ENCODE assay signal across 1 cellular context in genomic region chr11:72609451-72609850, GRCh38.
TF ChIP-seq lines count a peak whose summit lies in the region.

No MANE protein-coding gene starts in this region.

TF ChIP-seq in A549, 52 proteins besides CTCF, POLR2A, EP300 and RAD21 (continued from another document):
- no peak for TF ChIP-seq POLR2AphosphoS2 (conservative IDR thresholded peaks at IDR 0.05; ENCODE audit: low read length)
- TF ChIP-seq EHMT2 (IDR thresholded peaks at IDR 0.05; ENCODE audit: low read depth), result no peak
- no peak for TF ChIP-seq FOXS1 (CRISPR knock-in tag; IDR thresholded peaks at IDR 0.05)
- no peak for TF ChIP-seq TFCP2L1 (CRISPR knock-in tag; IDR thresholded peaks at IDR 0.05)
- TF ChIP-seq, protein P1, sequence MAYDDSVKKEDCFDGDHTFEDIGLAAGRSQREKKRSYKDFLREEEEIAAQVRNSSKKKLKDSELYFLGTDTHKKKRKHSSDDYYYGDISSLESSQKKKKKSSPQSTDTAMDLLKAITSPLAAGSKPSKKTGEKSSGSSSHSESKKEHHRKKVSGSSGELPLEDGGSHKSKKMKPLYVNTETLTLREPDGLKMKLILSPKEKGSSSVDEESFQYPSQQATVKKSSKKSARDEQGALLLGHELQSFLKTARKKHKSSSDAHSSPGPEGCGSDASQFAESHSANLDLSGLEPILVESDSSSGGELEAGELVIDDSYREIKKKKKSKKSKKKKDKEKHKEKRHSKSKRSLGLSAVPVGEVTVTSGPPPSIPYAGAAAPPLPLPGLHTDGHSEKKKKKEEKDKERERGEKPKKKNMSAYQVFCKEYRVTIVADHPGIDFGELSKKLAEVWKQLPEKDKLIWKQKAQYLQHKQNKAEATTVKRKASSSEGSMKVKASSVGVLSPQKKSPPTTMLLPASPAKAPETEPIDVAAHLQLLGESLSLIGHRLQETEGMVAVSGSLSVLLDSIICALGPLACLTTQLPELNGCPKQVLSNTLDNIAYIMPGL (CRISPR knock-in tag; IDR thresholded peaks at IDR 0.05; ENCODE audit: borderline replicate concordance), result no peak
- TF ChIP-seq JUNB (IDR thresholded peaks at IDR 0.05), result no peak
- TF ChIP-seq ZC3H11A (IDR thresholded peaks at IDR 0.05), result no peak
TF ChIP-seq in A549: peak in this region for 0.
